8 cellular contexts compared by ENCODE assay signal in the genomic region with DNA sequence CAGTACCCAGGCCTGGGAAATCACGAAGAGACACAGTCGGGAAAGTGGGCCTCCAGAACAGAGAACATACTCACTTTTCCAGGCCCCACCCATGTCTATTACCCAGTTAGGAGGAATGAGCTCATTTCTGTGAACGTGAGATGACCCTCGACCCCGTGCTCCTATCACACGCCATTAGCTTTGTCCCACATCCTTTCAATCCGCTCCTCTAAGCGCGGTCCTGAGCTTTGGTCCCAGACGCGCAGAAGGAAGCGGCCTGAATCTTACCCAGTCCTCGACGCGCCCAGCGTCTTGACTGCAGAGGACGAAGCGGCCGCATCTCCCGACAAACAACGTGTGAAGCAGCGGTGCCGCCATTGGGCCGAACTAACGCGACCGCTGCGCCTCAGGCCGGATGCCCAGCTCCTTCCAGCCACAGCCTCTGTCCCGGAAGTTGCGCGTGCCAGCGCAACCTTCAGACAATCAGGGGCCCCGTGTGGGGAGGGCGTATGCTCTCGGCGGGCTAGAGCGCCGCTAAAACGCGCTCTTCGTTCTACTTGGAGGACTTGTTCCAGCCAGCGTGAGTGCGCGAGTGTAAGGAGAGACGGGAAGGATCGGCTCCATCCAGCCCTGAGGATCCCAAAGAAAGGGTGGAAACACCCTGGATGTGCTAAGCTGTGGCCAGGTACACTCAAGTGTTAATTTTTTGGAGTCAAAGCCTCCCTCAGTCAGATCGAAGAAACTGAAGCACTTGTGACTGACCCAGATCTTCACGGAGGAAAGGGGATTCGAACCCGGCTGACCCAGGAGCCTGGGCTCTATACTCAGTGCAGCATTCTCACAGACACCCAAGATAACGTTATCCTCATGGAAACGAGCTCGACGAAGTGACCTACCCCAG. TPM values are rescaled to one million over a fixed set of nuclear protein-coding genes. Genes with fewer than 3 reads are reported as not detected.
DNase-seq lines count a peak whose midpoint lies in the region; ATAC-seq and TF ChIP-seq lines count a peak whose summit lies in the region.
"Not testable (repeated sequence)": the region's sequence is repeated elsewhere in the genome, so short reads cannot be mapped to it uniquely, and the experiment has no call there.

No MANE protein-coding gene starts in this region.

- DNase-seq in NCI-H1092 treated with DMSO at 0.1 percent for 48 hours (lab: John Stamatoyannopoulos, UW) (peak; percentile 57), SW480 (ENCODE audit: low spot score) (peak; percentile 82), heart right ventricle (peak; percentile 71 to 80), testis (peak; percentile 77)
- DNase-seq in activated naive CD8-positive, alpha-beta T cell treated with anti-CD3 and anti-CD28 coated beads, Interleukin-2, amount 50 U/mL, for 16 hours (ENCODE audit: low read depth, low spot score), result peak; percentile 37

- TF ChIP-seq POLR2A in GM10847 (IDR thresholded peaks at IDR 0.05; ENCODE audit: extremely low read depth, insufficient read length), result peak; percentile 84
- TF ChIP-seq POLR2A in testis (IDR thresholded peaks at IDR 0.05), result not testable (repeated sequence)

- H3K4me2 ChIP-seq in parathyroid adenoma (ENCODE audit: low read length), result peak overlapping the region; percentile 69

- H2AFZ ChIP-seq in parathyroid adenoma, result peak overlapping the region; percentile 87

- H3K79me2 ChIP-seq in parathyroid adenoma, result not testable (repeated sequence)

- H3K4me1 ChIP-seq in heart right ventricle, result peaks cover 0 to 20% (median 6%) of the 10 kb centered on the region in 9 donors
- H3K4me1 ChIP-seq in parathyroid adenoma, testis: not testable (repeated sequence)

- H3K27me3 ChIP-seq in heart right ventricle; parathyroid adenoma (ENCODE audit: control insufficient read depth, insufficient read depth, low read length); testis: not testable (repeated sequence)

- not testable (repeated sequence) for H3K9me3 ChIP-seq in heart right ventricle; parathyroid adenoma (ENCODE audit: control insufficient read depth, low read length); testis

- WGBS in heart right ventricle, 2 donors, result 2% methylated on average over 55 of the region's 55 CpGs
- 1% methylated on average over 39 to 55 of the region's 55 CpGs for WGBS in testis, 2 donors

- H3K36me3 ChIP-seq in heart right ventricle, result peaks cover 0 to 20% (median 4%) of the 10 kb centered on the region in 9 donors
- H3K36me3 ChIP-seq in parathyroid adenoma (ENCODE audit: control insufficient read depth, insufficient read depth, low read length); testis (ENCODE audit: low read depth, missing control alignments): not testable (repeated sequence)

- H3K9ac ChIP-seq in parathyroid adenoma, result not testable (repeated sequence)

- peak overlapping the region; percentile 25 to 74 (median 56) for H3K4me3 ChIP-seq in heart right ventricle
- peak overlapping the region; percentile 60 for H3K4me3 ChIP-seq in parathyroid adenoma (ENCODE audit: low read depth, low read length)
- H3K4me3 ChIP-seq in testis, result peak overlapping the region; percentile 48 to 68

- TF ChIP-seq CTCF in heart right ventricle (IDR thresholded peaks at IDR 0.05); parathyroid adenoma (IDR thresholded peaks at IDR 0.05); testis (IDR thresholded peaks at IDR 0.05): not testable (repeated sequence)

- peak; percentile 93 for ATAC-seq in HG02623 (IDR thresholded peaks at IDR 0.05; ENCODE audit: unreplicated experiment)
- peak; percentile 97 to 99 (median 98) for ATAC-seq in heart right ventricle

- H3K27ac ChIP-seq in heart right ventricle (peak overlapping the region; percentile 71 to 92 (median 86)), parathyroid adenoma (peak overlapping the region; percentile 51), testis (peak overlapping the region; percentile 66 to 83)

- intact Hi-C loops in heart right ventricle (cut with DNase I); testis (cut with DNase I; ENCODE audit: low total_unique reads): not testable (repeated sequence)

RNA-seq across cellular contexts. Expression of gene NPIPB4, which starts 37.3 kb away (rescaled TPM):
- total RNA-seq in heart right ventricle (10 to 100 TPM; 26.1 to 43.8 (median 31.2) TPM), testis (100 to 1,000 TPM; 160 to 179 TPM)
- polyA plus RNA-seq in heart right ventricle (10 to 100 TPM in 1 of 2 donors, 1 to 10 TPM in 1; 6.9 to 29.0 TPM), testis (ENCODE audit: insufficient read depth, low read depth, low replicate concordance) (73.0 TPM)

Comparison
In these comparisons a context has a peak if more than half of its experiments do, and no peak if none do; other contexts are left out.
1. Peak in every context shown above with its lines: DNase-seq, ATAC-seq, H3K4me3 ChIP-seq and H3K27ac ChIP-seq.